1 cellular context compared by ENCODE assay signal in genomic region chr5:147803941-147804717, GRCh38.
TF ChIP-seq lines count a peak whose summit lies in the region.

No MANE protein-coding gene starts in this region.

TF ChIP-seq in H1, 55 proteins besides CTCF, POLR2A, EP300 and RAD21:
- TF ChIP-seq YY1 (IDR thresholded peaks at IDR 0.05; ENCODE audit: low read depth, low read length) (no peak), JUND (IDR thresholded peaks at IDR 0.05; ENCODE audit: low read length) (no peak), ASH2L (IDR thresholded peaks at IDR 0.05; ENCODE audit: low read length) (no peak), HDAC6 (IDR thresholded peaks at IDR 0.05; ENCODE audit: low read depth, low read length) (no peak), CBX5 (IDR thresholded peaks at IDR 0.05; ENCODE audit: low read depth, low read length) (no peak), SIN3A (conservative IDR thresholded peaks at IDR 0.05 in 1 of 2, IDR thresholded peaks at IDR 0.05 in 1 of 2; ENCODE audit: low read depth in 1 of 2, low read length in 2 of 2) (no peak)
